8 cellular contexts compared by ENCODE assay signal in the genomic region with DNA sequence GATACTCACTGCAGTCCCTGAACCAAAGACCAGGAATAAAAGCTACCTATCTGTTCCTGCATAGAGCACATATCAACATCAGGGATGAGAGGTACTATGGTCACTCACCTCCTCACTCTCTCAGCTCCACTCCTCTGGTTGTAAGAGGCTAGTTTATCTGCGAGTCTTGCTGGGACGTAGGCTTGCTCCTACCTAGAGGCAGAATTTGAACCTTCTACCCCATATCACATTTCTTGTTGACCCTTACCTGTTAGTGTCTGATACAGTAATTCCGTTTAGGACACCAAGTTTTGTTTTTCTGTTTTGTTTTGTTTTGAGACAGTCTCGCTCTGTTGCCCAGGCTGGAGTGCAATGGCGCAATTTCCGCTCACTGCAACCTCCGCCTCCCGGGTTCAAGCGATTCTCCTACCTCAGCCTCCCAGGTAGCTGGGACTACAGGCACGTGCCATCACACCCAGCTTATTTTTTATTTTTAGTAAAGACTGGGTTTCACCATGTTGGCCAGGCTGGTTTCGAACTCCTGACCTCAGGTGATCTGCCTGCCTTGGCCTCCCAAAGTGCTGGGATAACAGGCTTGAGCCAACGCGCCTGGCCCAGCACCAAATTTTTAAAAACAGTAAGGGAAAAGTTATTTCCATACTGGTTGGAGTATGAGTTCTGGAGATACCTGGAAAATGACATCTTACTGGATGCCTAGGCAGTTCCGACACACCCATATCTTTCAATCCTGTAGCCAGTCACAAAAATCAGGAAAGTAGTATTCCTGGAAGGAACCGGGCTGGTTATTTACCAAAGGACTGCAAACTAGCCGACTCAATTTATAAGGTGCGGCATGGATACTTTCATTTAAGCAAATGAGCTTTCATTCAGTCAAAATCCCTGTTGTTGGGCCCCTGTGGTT. TPM values are rescaled to one million over a fixed set of nuclear protein-coding genes. Genes with fewer than 3 reads are reported as not detected.
A peak's percentile ranks its signal among the peaks of the same experiment; 100 is the strongest.
DNase-seq lines count a peak whose midpoint lies in the region; ATAC-seq and TF ChIP-seq lines count a peak whose summit lies in the region.

No MANE protein-coding gene starts in this region.

- POLR2A ChIA-PET in PC-3 (lab: Charles Lee; ENCODE audit: unreplicated experiment): no interaction called here

- CTCF ChIA-PET in PC-3 (lab: Charles Lee): no interaction called here

- H3K79me2 ChIP-seq in PC-3 (ENCODE audit: low read length): no peaks in the 10 kb centered on the region

- TF ChIP-seq CTCF in PC-3 (conservative IDR thresholded peaks at IDR 0.05; ENCODE audit: low read depth, low read length) (no peak), ovary (IDR thresholded peaks at IDR 0.05) (no peak)

- H3K9me2 ChIP-seq in PC-3 (replicated peaks; ENCODE audit: low read length): no peaks in the 10 kb centered on the region

- no peaks in the 10 kb centered on the region for H4K20me1 ChIP-seq in PC-3 (ENCODE audit: low read length)

- peak overlapping the region; percentile 10; the same call in 1 of the 2 replicates for H3K9ac ChIP-seq in PC-3 (ENCODE audit: low read length)

- no peak for TF ChIP-seq POLR2A in ovary (IDR thresholded peaks at IDR 0.05)

- no TSS peak for BruUV-seq in PC-3 (replicated peaks; lab: Mats Ljungman, UMichigan)

- intact Hi-C loops in PC-3 (cut with micrococcal nuclease) (no loop called here), ovary (cut with DNase I) (no loop called here)

- H3K27me3 ChIP-seq in PC-3 (ENCODE audit: low read length) (no peaks in the 10 kb centered on the region), esophagus (ENCODE audit: control insufficient read depth in 1 of 2, insufficient read depth in 2 of 2, low read length in 2 of 2) (no peaks in the 10 kb centered on the region), ovary (no peaks in the 10 kb centered on the region)

- H2AFZ ChIP-seq in PC-3 (ENCODE audit: low read length): peak overlapping the region; percentile 77

- peak; percentile 18; the same call in 1 of the 2 replicates for ATAC-seq in PC-3
- ATAC-seq in GM18502 (IDR thresholded peaks at IDR 0.05; ENCODE audit: poor library complexity, unreplicated experiment): no peak

- no peak for TF ChIP-seq EP300 in ovary (IDR thresholded peaks at IDR 0.05)

- no peaks in the 10 kb centered on the region for H3K9me3 ChIP-seq in PC-3 (ENCODE audit: low read length)
- H3K9me3 ChIP-seq in esophagus (ENCODE audit: control insufficient read depth in 2 of 2, insufficient read depth in 1 of 2, low read depth in 1 of 2, low read length in 1 of 2): no peaks in the 10 kb centered on the region
- H3K9me3 ChIP-seq in ovary: no peaks in the 10 kb centered on the region

- peak overlapping the region; percentile 70 for H3K4me2 ChIP-seq in PC-3 (ENCODE audit: low read length)

- H3K4me3 ChIP-seq in PC-3 (ENCODE audit: low read length) (peak overlapping the region; percentile 61), esophagus (ENCODE audit: low read depth in 1 of 2, low read length in 2 of 2) (peak overlapping the region; percentile 64 to 78), ovary (peak overlapping the region; percentile 50)

- H3K36me3 ChIP-seq in PC-3 (ENCODE audit: low read depth, low read length) (no peaks in the 10 kb centered on the region), esophagus (ENCODE audit: control insufficient read depth in 2 of 2, insufficient read depth in 2 of 2, low read length in 1 of 2) (no peaks in the 10 kb centered on the region), ovary (no peaks in the 10 kb centered on the region)

- H3K27ac ChIP-seq in PC-3 (ENCODE audit: low read length) (no peak overlapping the region), esophagus (ENCODE audit: low read depth in 2 of 2, low read length in 1 of 2) (peak overlapping the region; percentile 60 to 70), ovary (peak overlapping the region; percentile 67 to 85)

- no peaks in the 10 kb centered on the region for H3F3A ChIP-seq in PC-3 (ENCODE audit: low read length, unreplicated experiment)

- DNase-seq in DMS79 (lab: John Stamatoyannopoulos, UW) (peak; percentile 0), PC-3 (no peak), ovary (peak in 1 of 5 donors; percentile 17), amniotic stem cell (lab: John Stamatoyannopoulos, UW) (no peak), A172 (ENCODE audit: low spot score) (no peak)
- DNase-seq in activated CD4-positive, alpha-beta T cell treated with anti-CD3 and anti-CD28 coated beads for 4 hours: no peak

- 63 to 67% methylated on average over 17 of the region's 17 CpGs for WGBS in esophagus, 2 donors
- 53 to 61% (median 61%) methylated on average over 17 of the region's 17 CpGs for whole genome bisulfite sequencing in ovary, 3 donors

- H3K4me1 ChIP-seq in PC-3 (ENCODE audit: insufficient read depth, low read length) (peaks cover 6% of the 10 kb centered on the region; the same call in 1 of the 2 replicates), esophagus (ENCODE audit: control insufficient read depth in 2 of 2, insufficient read depth in 2 of 2, low read length in 1 of 2) (no peaks in the 10 kb centered on the region), ovary (ENCODE audit: insufficient read depth) (peaks cover 5% of the 10 kb centered on the region)

RNA-seq across cellular contexts. Expression of gene EPSTI1, which starts 0.8 kb away (rescaled TPM):
- total RNA-seq in PC-3 (2014; rRNA removed) (1.3 and 1.9 TPM in 2 replicates), ovary (10 to 100 TPM in 2 of 7 donors, 1 to 10 TPM in 5; 1.5 to 11.9 (median 5.4) TPM)
- polyA plus RNA-seq in esophagus (under 1 TPM; 0.65 to 0.84 TPM), ovary (10 to 100 TPM in 1 of 2 donors, 1 to 10 TPM in 1; 5.0 to 20.8 TPM)
- 1.7 and 2.4 TPM in 2 replicates for total RNA-seq in A172 (2014; rRNA removed; shearing (Covaris generic))

RNA-seq across cellular contexts. Expression of gene DNAJC15, which starts 32.1 kb away (rescaled TPM):
- total RNA-seq in PC-3 (2014; rRNA removed) (1.9 and 12.5 TPM in 2 replicates), ovary (1 to 10 TPM in 5 of 7 donors, under 1 TPM in 2; 0.23 to 6.2 (median 2.9) TPM)
- polyA plus RNA-seq in esophagus (10 to 100 TPM in 1 of 2 donors, 1 to 10 TPM in 1; 8.6 to 13.6 TPM), ovary (1 to 10 TPM; 2.2 to 4.6 TPM)
- 3.4 and 5.4 TPM in 2 replicates for total RNA-seq in A172 (2014; rRNA removed; shearing (Covaris generic))
